In genomic region chr18:13726972-13727331, GRCh38 we compare ENCODE assay signal across 8 cellular contexts. TPM values are rescaled to one million over a fixed set of nuclear protein-coding genes. Genes with fewer than 3 reads are reported as not detected.
A peak's percentile ranks its signal among the peaks of the same experiment; 100 is the strongest.
DNase-seq lines count a peak whose midpoint lies in the region; ATAC-seq and TF ChIP-seq lines count a peak whose summit lies in the region.

No MANE protein-coding gene starts in this region.

- peak overlapping the region; percentile 97 for H3K4me3 ChIP-seq in SU-DHL-6 (ENCODE audit: insufficient read depth, low read length, poor library complexity, severe bottlenecking)
- H3K4me3 ChIP-seq in lung = peak overlapping the region; percentile 88

- 0 to 1% methylated on average over 30 of the region's 30 CpGs for WGBS in lung, 2 donors

- DNase-seq in AG08395 (ENCODE audit: low spot score) = peak; percentile 35
- DNase-seq in lung (ENCODE audit: low spot score) = no peak
- DNase-seq in SK-N-DZ (ENCODE audit: low spot score) = no peak

- H3K4me3 Mint-ChIP-seq in dendritic cell treated with granulocyte-macrophage colony-stimulating factor and Interleukin-4, amounts not matched to agents 40 ng/mL and 50 ng/mL, for 4 days = peak overlapping the region; percentile 96
- peak overlapping the region; percentile 98 for H3K4me3 Mint-ChIP-seq in stimulated activated memory B cell treated with anti-CD40 and anti-IgM and Interleukin-4, amounts not matched to agents 10 μg/mL and 1 μg/mL and 100 μg/mL, for 72 hours

- no peaks in the 10 kb centered on the region for H3K9me2 ChIP-seq in SU-DHL-6 (replicated peaks; ENCODE audit: insufficient read depth, low read length)

- H3K27ac ChIP-seq in SU-DHL-6 (ENCODE audit: low read depth, low read length) (no peak overlapping the region), lung (ENCODE audit: low read depth in 1 of 2, low read length in 1 of 2) (peak overlapping the region; percentile 91 to 98)

- H3K4me2 ChIP-seq in SU-DHL-6 (ENCODE audit: low read depth, low read length, poor library complexity, severe bottlenecking) = peak overlapping the region; percentile 89

- H2AFZ ChIP-seq in SU-DHL-6 (ENCODE audit: low read depth, low read length, severe bottlenecking) = peak overlapping the region; percentile 85

- ATAC-seq in GM18868 (IDR thresholded peaks at IDR 0.05; ENCODE audit: unreplicated experiment) (peak; percentile 4), HG03354 (IDR thresholded peaks at IDR 0.05; ENCODE audit: poor library complexity, severe bottlenecking, unreplicated experiment) (peak; percentile 36), lung (ENCODE audit: insufficient read depth, low FRiP score) (peak; percentile 45)
- no peak for ATAC-seq in stimulated activated memory B cell treated with anti-CD40 and anti-IgM and Interleukin-4, amounts not matched to agents 10 μg/mL and 1 μg/mL and 100 μg/mL, for 72 hours

- H3K27me3 Mint-ChIP-seq in dendritic cell treated with granulocyte-macrophage colony-stimulating factor and Interleukin-4, amounts not matched to agents 40 ng/mL and 50 ng/mL, for 4 days = no peaks in the 10 kb centered on the region
- no peaks in the 10 kb centered on the region for H3K27me3 Mint-ChIP-seq in stimulated activated memory B cell treated with anti-CD40 and anti-IgM and Interleukin-4, amounts not matched to agents 10 μg/mL and 1 μg/mL and 100 μg/mL, for 72 hours

- no peak for TF ChIP-seq CTCF in SU-DHL-6 (IDR thresholded peaks at IDR 0.05; ENCODE audit: insufficient read depth, low read length, poor library complexity, severe bottlenecking)
- TF ChIP-seq CTCF in lung (IDR thresholded peaks at IDR 0.05; ENCODE audit: control extremely low read depth, extremely low read depth) = no peak

- H3K27ac Mint-ChIP-seq in dendritic cell treated with granulocyte-macrophage colony-stimulating factor and Interleukin-4, amounts not matched to agents 40 ng/mL and 50 ng/mL, for 4 days = peak overlapping the region; percentile 96
- peak overlapping the region; percentile 97 for H3K27ac Mint-ChIP-seq in stimulated activated memory B cell treated with anti-CD40 and anti-IgM and Interleukin-4, amounts not matched to agents 10 μg/mL and 1 μg/mL and 100 μg/mL, for 72 hours

- peaks cover 35% of the 10 kb centered on the region for H3K4me1 Mint-ChIP-seq in dendritic cell treated with granulocyte-macrophage colony-stimulating factor and Interleukin-4, amounts not matched to agents 40 ng/mL and 50 ng/mL, for 4 days (ENCODE audit: low read depth)
- peaks cover 52% of the 10 kb centered on the region for H3K4me1 Mint-ChIP-seq in stimulated activated memory B cell treated with anti-CD40 and anti-IgM and Interleukin-4, amounts not matched to agents 10 μg/mL and 1 μg/mL and 100 μg/mL, for 72 hours

- peak overlapping the region; percentile 82 for H3K9ac ChIP-seq in SU-DHL-6 (ENCODE audit: low read length)

- H3K36me3 ChIP-seq in SU-DHL-6 (ENCODE audit: low read length) (no peaks in the 10 kb centered on the region; the same call in 1 of the 2 replicates), lung (ENCODE audit: control insufficient read depth in 2 of 2, insufficient read depth in 2 of 2, low read length in 2 of 2) (no peaks in the 10 kb centered on the region)

- H3K9me3 ChIP-seq in SU-DHL-6 (ENCODE audit: insufficient read depth, low read length) (no peaks in the 10 kb centered on the region), lung (ENCODE audit: control insufficient read depth in 2 of 2, insufficient read depth in 1 of 2, low read length in 1 of 2) (no peaks in the 10 kb centered on the region)

- H3K27me3 ChIP-seq in SU-DHL-6 (ENCODE audit: low read length) (no peaks in the 10 kb centered on the region), lung (ENCODE audit: control insufficient read depth, insufficient read depth) (no peaks in the 10 kb centered on the region)

- H3K79me2 ChIP-seq in SU-DHL-6 (ENCODE audit: insufficient read depth, low read length) = peaks cover 85% of the 10 kb centered on the region

- H3F3A ChIP-seq in SU-DHL-6 (ENCODE audit: insufficient read depth) = no peaks in the 10 kb centered on the region

- H3K4me1 ChIP-seq in lung (ENCODE audit: control insufficient read depth in 2 of 2, insufficient read depth in 2 of 2, low read length in 2 of 2) = peaks cover 6 to 8% of the 10 kb centered on the region in 2 donors

- 0 out of 2 replicates have a peak, but pooled peaks cover 4% of the 10 kb centered on the region for H4K20me1 ChIP-seq in SU-DHL-6 (ENCODE audit: low read depth, low read length)

- intact Hi-C loops in dendritic cell treated with granulocyte-macrophage colony-stimulating factor and Interleukin-4, amounts not matched to agents 40 ng/mL and 50 ng/mL, for 4 days (cut with micrococcal nuclease) = loop anchor here (5.0 to 10.0 kb wide), 2 partner anchors 172 to 510 kb away; partner anchors contain the start of gene LDLRAD4

- peaks cover 39% of the 10 kb centered on the region for H3K36me3 Mint-ChIP-seq in dendritic cell treated with granulocyte-macrophage colony-stimulating factor and Interleukin-4, amounts not matched to agents 40 ng/mL and 50 ng/mL, for 4 days (ENCODE audit: low read depth)
- H3K36me3 Mint-ChIP-seq in stimulated activated memory B cell treated with anti-CD40 and anti-IgM and Interleukin-4, amounts not matched to agents 10 μg/mL and 1 μg/mL and 100 μg/mL, for 72 hours = peaks cover 6% of the 10 kb centered on the region

- no peaks in the 10 kb centered on the region for H3K9me3 Mint-ChIP-seq in dendritic cell treated with granulocyte-macrophage colony-stimulating factor and Interleukin-4, amounts not matched to agents 40 ng/mL and 50 ng/mL, for 4 days
- H3K9me3 Mint-ChIP-seq in stimulated activated memory B cell treated with anti-CD40 and anti-IgM and Interleukin-4, amounts not matched to agents 10 μg/mL and 1 μg/mL and 100 μg/mL, for 72 hours = no peaks in the 10 kb centered on the region

RNA-seq across cellular contexts. Expression of gene RNMT, which starts 0.5 kb away (rescaled TPM):
- 10 to 100 TPM; 23.4 to 39.8 TPM for total RNA-seq in lung
- polyA plus RNA-seq in lung = 10 to 100 TPM in 1 of 2 donors, 1 to 10 TPM in 1; 9.1 to 12.0 TPM
- 32.2 and 48.5 TPM in 2 replicates for polyA plus RNA-seq in SK-N-DZ (2014; cell fraction: cytosol; rRNA removed)
- polyA plus RNA-seq in SK-N-DZ (2014; cell fraction: nucleus; rRNA removed) = 32.5 and 43.6 TPM in 2 replicates

RNA-seq across cellular contexts. Expression of gene FAM210A, which starts 0.6 kb away (rescaled TPM):
- 10 to 100 TPM in 1 of 2 donors, 1 to 10 TPM in 1; 9.4 to 20.2 TPM for total RNA-seq in lung
- polyA plus RNA-seq in lung = 1 to 10 TPM; 4.2 to 7.3 TPM
- polyA plus RNA-seq in SK-N-DZ (2014; cell fraction: cytosol; rRNA removed) = 16.7 and 17.6 TPM in 2 replicates
- polyA plus RNA-seq in SK-N-DZ (2014; cell fraction: nucleus; rRNA removed) = 3.8 and 11.5 TPM in 2 replicates
